ENCODE assay signal across 7 cellular contexts in the genomic region with DNA sequence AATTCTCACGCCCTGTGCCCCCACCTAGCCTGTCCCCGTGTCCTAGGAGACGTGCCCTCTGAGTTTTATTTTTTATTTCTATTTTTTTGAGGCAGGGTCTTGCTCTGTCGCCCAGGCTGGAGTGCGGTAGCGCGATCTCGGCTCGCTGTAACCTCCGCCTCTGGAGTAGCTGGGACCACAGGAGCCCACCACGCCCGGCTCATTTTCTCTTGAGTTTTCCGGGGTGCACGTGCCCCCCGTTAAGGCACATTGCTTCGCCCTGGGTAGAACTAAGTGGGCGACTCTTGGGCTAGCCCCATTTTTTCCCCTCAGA.
DNase-seq lines count a peak whose midpoint lies in the region; ATAC-seq lines count a peak whose summit lies in the region.

No MANE protein-coding gene starts in this region.

- H3K27me3 ChIP-seq in HUES6 (ENCODE audit: control insufficient read depth, insufficient read depth, low read length) = no peaks in the 10 kb centered on the region

- no peak for ATAC-seq in stimulated activated naive B cell treated with anti-CD40 and anti-IgM and Interleukin-4, amounts not matched to agents 10 μg/mL and 1 μg/mL and 100 μg/mL, for 72 hours (replicated peaks)
- ATAC-seq in GM21390 (IDR thresholded peaks at IDR 0.05; ENCODE audit: unreplicated experiment) = no peak

- H3K36me3 Mint-ChIP-seq in activated naive CD8-positive, alpha-beta T cell = no peaks in the 10 kb centered on the region
- peaks cover 19 to 26% of the 10 kb centered on the region in 2 donors for H3K36me3 Mint-ChIP-seq in stimulated activated naive B cell treated with anti-CD40 and anti-IgM and Interleukin-4, amounts not matched to agents 10 μg/mL and 1 μg/mL and 100 μg/mL, for 72 hours

- H3K9me3 Mint-ChIP-seq in activated naive CD8-positive, alpha-beta T cell (ENCODE audit: low read depth) = no peaks in the 10 kb centered on the region
- no peaks in the 10 kb centered on the region for H3K9me3 Mint-ChIP-seq in stimulated activated naive B cell treated with anti-CD40 and anti-IgM and Interleukin-4, amounts not matched to agents 10 μg/mL and 1 μg/mL and 100 μg/mL, for 72 hours

- peaks cover 4% of the 10 kb centered on the region; the same call in 1 of the 2 replicates for H3K4me1 ChIP-seq in HUES6 (ENCODE audit: control insufficient read depth, insufficient read depth, low read length)

- no peaks in the 10 kb centered on the region for H3K27me3 Mint-ChIP-seq in activated naive CD8-positive, alpha-beta T cell
- H3K27me3 Mint-ChIP-seq in stimulated activated naive B cell treated with anti-CD40 and anti-IgM and Interleukin-4, amounts not matched to agents 10 μg/mL and 1 μg/mL and 100 μg/mL, for 72 hours = no peaks in the 10 kb centered on the region

- H3K4me3 ChIP-seq in HUES6 (ENCODE audit: low read depth, low read length) (peak overlapping the region; percentile 97), iPS-18c (ENCODE audit: insufficient read depth, low read depth, low read length) (peak overlapping the region; percentile 95)

- no peak for DNase-seq in stimulated activated naive B cell treated with anti-CD40 and anti-IgM and Interleukin-4, amounts not matched to agents 10 μg/mL and 1 μg/mL and 100 μg/mL, for 72 hours
- DNase-seq in stimulated activated CD4-positive, alpha-beta T cell treated with anti-CD3 and anti-CD28 coated beads, Interleukin-2, amount 100 ng/mL, for 24 hours = no peak
- no peak for DNase-seq in Ammon's horn (ENCODE audit: low spot score)

- H3K9ac ChIP-seq in HUES6 (ENCODE audit: low read length) = peak overlapping the region; percentile 89

- H3K27ac ChIP-seq in HUES6 (ENCODE audit: low read depth, low read length) = peak overlapping the region; percentile 90

- H3K36me3 ChIP-seq in HUES6 (ENCODE audit: control insufficient read depth, insufficient read depth, low read length) = peaks cover 26% of the 10 kb centered on the region

- peak overlapping the region; percentile 97 for H3K27ac Mint-ChIP-seq in activated naive CD8-positive, alpha-beta T cell
- H3K27ac Mint-ChIP-seq in stimulated activated naive B cell treated with anti-CD40 and anti-IgM and Interleukin-4, amounts not matched to agents 10 μg/mL and 1 μg/mL and 100 μg/mL, for 72 hours = peak overlapping the region; percentile 98

- H3K9me3 ChIP-seq in HUES6 (ENCODE audit: control insufficient read depth, insufficient read depth, low read depth, low read length) (no peaks in the 10 kb centered on the region), iPS-18c (ENCODE audit: control insufficient read depth, insufficient read depth, low read length) (no peaks in the 10 kb centered on the region)

- peaks cover 34% of the 10 kb centered on the region for H3K4me1 Mint-ChIP-seq in activated naive CD8-positive, alpha-beta T cell (ENCODE audit: low read depth)
- peaks cover 16 to 49% of the 10 kb centered on the region in 2 donors for H3K4me1 Mint-ChIP-seq in stimulated activated naive B cell treated with anti-CD40 and anti-IgM and Interleukin-4, amounts not matched to agents 10 μg/mL and 1 μg/mL and 100 μg/mL, for 72 hours

- peak overlapping the region; percentile 99 for H3K4me3 Mint-ChIP-seq in activated naive CD8-positive, alpha-beta T cell
- H3K4me3 Mint-ChIP-seq in stimulated activated naive B cell treated with anti-CD40 and anti-IgM and Interleukin-4, amounts not matched to agents 10 μg/mL and 1 μg/mL and 100 μg/mL, for 72 hours = peak overlapping the region; percentile 98
